Comparison of ENCODE assay signal across 15 cellular contexts in genomic region chr10:16988900-16989299, GRCh38.
DNase-seq lines count a peak whose midpoint lies in the region; ATAC-seq, FAIRE-seq and TF ChIP-seq lines count a peak whose summit lies in the region.
"Had no signal": no experiment of that assay in that cellular context is flagged by ENCODE, and none has a peak within 500 bp of the region (broad histone marks: within the 10 kb centered on the region; RNA-seq: fewer than 3 reads in every experiment).

No MANE protein-coding gene starts in this region.

- dilution Hi-C loops in IMR-90 (cut with HindIII; ENCODE audit: low sequenced_read_pairs, unreplicated experiment): no loop called here
- dilution Hi-C loops in keratinocyte (cut with MboI; ENCODE audit: extremely low pct_ligation_motif_present, low sequenced_read_pairs): no loop called here

- TF ChIP-seq RAD21 in IMR-90 (IDR thresholded peaks at IDR 0.05; ENCODE audit: low read length): no peak

- no peak for TF ChIP-seq POLR2A in IMR-90 (IDR thresholded peaks at IDR 0.05; ENCODE audit: low read depth, low read length)
- TF ChIP-seq POLR2A in thyroid gland (IDR thresholded peaks at IDR 0.05): no peak

- peak overlapping the region; percentile 89 for H2BK15ac ChIP-seq in IMR-90 (ENCODE audit: low read depth, low read length)

- no peaks in the 10 kb centered on the region for H3K79me2 ChIP-seq in keratinocyte (ENCODE audit: control insufficient read depth, insufficient read depth, low read length)

- peak overlapping the region in 1 of 2 experiments; percentile 26; a peak in 1 of 4 replicates for H4K8ac ChIP-seq in IMR-90 (ENCODE audit: low read depth in 2 of 2, low read length in 2 of 2)

- CTCF ChIA-PET in IMR-90 (lab: Yijun Ruan, JAX): no interaction called here

- in situ Hi-C loops in IMR-90 (cut with MboI; ENCODE audit: low sequenced_read_pairs) (no loop called here), SK-MEL-5 (cut with HindIII; ENCODE audit: low pct_unique_long_range_greater_than_20kb, low sequenced_read_pairs) (no loop called here)

- H3K9me3 ChIP-seq in IMR-90 (ENCODE audit: control insufficient read depth, insufficient read depth, low read length) (no peaks in the 10 kb centered on the region), keratinocyte (ENCODE audit: control insufficient read depth, low read depth, low read length) (no peaks in the 10 kb centered on the region), thyroid gland (no peaks in the 10 kb centered on the region), heart right ventricle (no peaks in the 10 kb centered on the region)
- H3K9me3 ChIP-seq: BLaER1, Caco-2 had no signal

- H2AFZ ChIP-seq in IMR-90 (replicated peaks; ENCODE audit: low read length, poor library complexity) (no peak overlapping the region), keratinocyte (ENCODE audit: control insufficient read depth, low read length) (no peak overlapping the region)
- H2AFZ ChIP-seq: GM23338 had no signal

- H3K4me3 ChIP-seq in IMR-90 (ENCODE audit: insufficient read depth, low read depth, low read length): no peak overlapping the region
- H3K4me3 ChIP-seq in keratinocyte (ENCODE audit: control insufficient read depth in 2 of 3, extremely low read depth in 1 of 3, insufficient read depth in 2 of 3, low read depth in 1 of 3, low read length in 3 of 3): no peak overlapping the region
- no peak overlapping the region for H3K4me3 ChIP-seq in thyroid gland (replicated peaks in 1 of 3)
- H3K4me3 ChIP-seq in heart right ventricle: no peak overlapping the region
- H3K4me3 ChIP-seq: BLaER1, GM23338 had no signal

- H3K36me3 ChIP-seq in IMR-90 (ENCODE audit: control insufficient read depth, insufficient read depth, low read length) (no peaks in the 10 kb centered on the region), keratinocyte (ENCODE audit: control insufficient read depth in 2 of 2, extremely low read depth in 1 of 2, insufficient read depth in 2 of 2, low read length in 2 of 2) (no peaks in the 10 kb centered on the region), thyroid gland (no peaks in the 10 kb centered on the region), heart right ventricle (no peaks in the 10 kb centered on the region)
- H3K36me3 ChIP-seq: BLaER1 had no signal

- no peak overlapping the region for H3K4me2 ChIP-seq in IMR-90 (ENCODE audit: low read depth, low read length)
- H3K4me2 ChIP-seq in keratinocyte (ENCODE audit: control insufficient read depth, extremely low read depth, insufficient read depth, low read depth, low read length): no peak overlapping the region
- H3K4me2 ChIP-seq: BLaER1, GM23338 had no signal

- H3K27me3 ChIP-seq in IMR-90 (ENCODE audit: control insufficient read depth, insufficient read depth, low read length) (no peaks in the 10 kb centered on the region), keratinocyte (ENCODE audit: control insufficient read depth, extremely low read depth, insufficient read depth, low read length) (no peaks in the 10 kb centered on the region), thyroid gland (no peaks in the 10 kb centered on the region), heart right ventricle (no peaks in the 10 kb centered on the region)
- H3K27me3 ChIP-seq: BLaER1 had no signal

- H3K56ac ChIP-seq in IMR-90 (ENCODE audit: extremely low read depth, insufficient read depth, low read length): no peak overlapping the region

- POLR2A ChIA-PET in IMR-90 (lab: Charles Lee; ENCODE audit: unreplicated experiment): interaction anchor here (2.9 kb wide), 1 partner anchor 11 kb away, joined by 10 read pairs; no protein-coding TSS in a partner anchor

- intact Hi-C loops in IMR-90 (cut with micrococcal nuclease) (loop anchor here (5.0 kb wide), 1 partner anchor 238 kb away; the partner anchor contains the start of gene VIM), thyroid gland (cut with DNase I) (no loop called here), heart right ventricle (cut with DNase I) (loop anchor here in 2 of 10 donors (5.0 kb wide), 2 partner anchors 37 to 42 kb away; no protein-coding TSS in a partner anchor), Right ventricle myocardium superior (cut with DNase I) (no loop called here)

- H2BK20ac ChIP-seq in IMR-90 (ENCODE audit: low read depth, low read length): peak overlapping the region; percentile 68; the same call in 1 of the 2 replicates

- DNase-seq in IMR-90 (no peak), SK-MEL-5 (ENCODE audit: low read depth, low spot score) (peak; percentile 2), keratinocyte (ENCODE audit: low read depth, low spot score) (no peak), thyroid gland (no peak), NCI-H146 (lab: John Stamatoyannopoulos, UW) (no peak), heart right ventricle (no peak), Right ventricle myocardium superior (no peak), NCI-H2081 (lab: John Stamatoyannopoulos, UW) (no peak)
- DNase-seq: Caco-2; CD8-positive, alpha-beta memory T cell; DMS79; H7 had no signal

- H3K9me1 ChIP-seq in IMR-90 (ENCODE audit: insufficient read depth, low read length): peaks cover 17% of the 10 kb centered on the region
- no peaks in the 10 kb centered on the region for H3K9me1 ChIP-seq in keratinocyte (ENCODE audit: control insufficient read depth, extremely low read depth, insufficient read depth, low read length)

- H3K4me1 ChIP-seq in IMR-90 (ENCODE audit: control insufficient read depth, insufficient read depth, low read length): peaks cover 27% of the 10 kb centered on the region
- peaks cover 16% of the 10 kb centered on the region for H3K4me1 ChIP-seq in keratinocyte (ENCODE audit: control insufficient read depth, extremely low read depth, insufficient read depth, low read length)
- peaks cover 45 to 70% of the 10 kb centered on the region in 2 donors for H3K4me1 ChIP-seq in thyroid gland
- H3K4me1 ChIP-seq in heart right ventricle: peaks cover 0 to 42% (median 19%) of the 10 kb centered on the region in 9 donors
- H3K4me1 ChIP-seq: BLaER1, Caco-2 had no signal

- H2BK120ac ChIP-seq in IMR-90 (ENCODE audit: low read depth, low read length): peak overlapping the region; percentile 64; the same call in 1 of the 2 replicates

- no peak for ATAC-seq in IMR-90 (ENCODE audit: low read depth)
- no peak for ATAC-seq in heart right ventricle
- no peak for ATAC-seq in Right ventricle myocardium superior (ENCODE audit: poor library complexity)

- H3K9ac ChIP-seq in IMR-90 (ENCODE audit: low read depth, low read length): no peak overlapping the region
- no peak overlapping the region for H3K9ac ChIP-seq in keratinocyte (ENCODE audit: control insufficient read depth, extremely low read depth, insufficient read depth, low read length)
- H3K9ac ChIP-seq: BLaER1 had no signal

- no peak overlapping the region for H2AK5ac ChIP-seq in IMR-90 (ENCODE audit: low read depth, low read length)

- H2AK9ac ChIP-seq in IMR-90 (replicated peaks; ENCODE audit: low read depth, low read length, poor library complexity): no peak overlapping the region

- peaks cover 0 to 18% of the 10 kb centered on the region in 2 experiments; a peak in 2 of 4 replicates for H3K79me1 ChIP-seq in IMR-90 (ENCODE audit: low read depth in 1 of 2, low read length in 2 of 2)

- H3K4ac ChIP-seq in IMR-90 (ENCODE audit: low read depth, low read length): peak overlapping the region; percentile 94; the same call in 1 of the 2 replicates

- H3K23ac ChIP-seq in IMR-90 (ENCODE audit: low read depth, low read length): peak overlapping the region; percentile 9; the same call in 1 of the 2 replicates

- H4K91ac ChIP-seq in IMR-90 (ENCODE audit: insufficient read depth, low read depth, low read length): peak overlapping the region; percentile 34

- BruUV-seq in IMR-90 (replicated peaks; lab: Mats Ljungman, UMichigan): no TSS peak

- H3K14ac ChIP-seq in IMR-90 (replicated peaks; ENCODE audit: low read depth, low read length): peak overlapping the region; percentile 57; the same call in 1 of the 2 replicates

- H2BK5ac ChIP-seq in IMR-90 (ENCODE audit: low read depth, low read length, poor library complexity, severe bottlenecking): peak overlapping the region; percentile 99

- no CpG with 5 or more reads among the region's 2 CpGs for WGBS in IMR-90 (ENCODE audit: extremely low coverage in 2 of 2, insufficient read length in 1 of 2), 2 experiments
- 86 to 96% methylated on average over 2 of the region's 2 CpGs for WGBS in thyroid gland, 2 donors
- WGBS in heart right ventricle, 2 donors: 95 to 96% methylated on average over 2 of the region's 2 CpGs

- FAIRE-seq in keratinocyte (lab: Jason Lieb, UNC): peak; percentile 36
- FAIRE-seq: GM12891 had no signal

- TF ChIP-seq CTCF in IMR-90 (conservative IDR thresholded peaks at IDR 0.05; ENCODE audit: low read depth, low read length): no peak
- TF ChIP-seq CTCF in keratinocyte (optimal IDR thresholded peaks at IDR 0.05 in 1 of 3, IDR thresholded peaks at IDR 0.05 in 1 of 3, conservative IDR thresholded peaks at IDR 0.05 in 1 of 3; ENCODE audit: extremely low read depth in 1 of 3, insufficient read depth in 2 of 3, low read length in 3 of 3): no peak
- no peak for TF ChIP-seq CTCF in thyroid gland (IDR thresholded peaks at IDR 0.05)
- no peak for TF ChIP-seq CTCF in heart right ventricle (IDR thresholded peaks at IDR 0.05)

- no peak overlapping the region for H3K27ac ChIP-seq in IMR-90 (ENCODE audit: insufficient read depth, low read length)
- H3K27ac ChIP-seq in keratinocyte (ENCODE audit: control insufficient read depth, insufficient read depth, low read length): no peak overlapping the region
- H3K27ac ChIP-seq in thyroid gland: peak overlapping the region; percentile 97 to 98 (median 98)
- peak overlapping the region in 1 of 10 donors; percentile 76 for H3K27ac ChIP-seq in heart right ventricle
- H3K27ac ChIP-seq: BLaER1 had no signal

- H3K18ac ChIP-seq in IMR-90 (ENCODE audit: low read depth, low read length): peak overlapping the region; percentile 63; the same call in 1 of the 2 replicates

- H4K20me1 ChIP-seq in IMR-90 (ENCODE audit: insufficient read depth, low read length): no peaks in the 10 kb centered on the region
- no peaks in the 10 kb centered on the region for H4K20me1 ChIP-seq in keratinocyte (ENCODE audit: control insufficient read depth, extremely low read depth, insufficient read depth, low read length)
- H4K20me1 ChIP-seq: BLaER1 had no signal

- H4K5ac ChIP-seq in IMR-90 (ENCODE audit: low read depth, low read length): peak overlapping the region; percentile 11; the same call in 1 of the 2 replicates

TF ChIP-seq in IMR-90, 13 proteins besides CTCF, POLR2A, EP300 and RAD21:
- TF ChIP-seq CEBPB (IDR thresholded peaks at IDR 0.05; ENCODE audit: low read depth, low read length): no peak
TF ChIP-seq in IMR-90: peak in this region for 0.

Comparison
In these comparisons a context has a peak if more than half of its experiments do, and no peak if none do; other contexts are left out.
1. H3K27ac ChIP-seq: peak in thyroid gland (3 of 3); none in IMR-90 (single experiment) and keratinocyte (single experiment).